8 cellular contexts compared by ENCODE assay signal in genomic region chr1:8702121-8702520, GRCh38.
A peak's percentile ranks its signal among the peaks of the same experiment; 100 is the strongest.
DNase-seq lines count a peak whose midpoint lies in the region; ATAC-seq and TF ChIP-seq lines count a peak whose summit lies in the region.

No MANE protein-coding gene starts in this region.

- H3K4me1 ChIP-seq in breast epithelium = peaks cover 0 to 7% of the 10 kb centered on the region in 2 donors
- peaks cover 4 to 19% of the 10 kb centered on the region in 2 donors for H3K4me1 ChIP-seq in lung (ENCODE audit: control insufficient read depth in 2 of 2, insufficient read depth in 2 of 2, low read length in 2 of 2)
- peaks cover 12 to 68% (median 31%) of the 10 kb centered on the region in 4 donors for H3K4me1 ChIP-seq in transverse colon

- H3K36me3 ChIP-seq in breast epithelium (no peaks in the 10 kb centered on the region), lung (ENCODE audit: control insufficient read depth in 2 of 2, insufficient read depth in 2 of 2, low read length in 2 of 2) (no peaks in the 10 kb centered on the region), transverse colon (no peaks in the 10 kb centered on the region)

- DNase-seq in stimulated activated CD4-positive, alpha-beta T cell treated with anti-CD3 and anti-CD28 coated beads, Interleukin-15, amount 100 ng/mL, for 24 hours = peak; percentile 26
- no peak for DNase-seq in stimulated activated CD4-positive, alpha-beta T cell treated with anti-CD3 and anti-CD28 coated beads, Interleukin-4, amount 100 ng/mL, for 24 hours
- DNase-seq in NCI-H526 treated with DMSO at 0.1 percent for 48 hours (lab: John Stamatoyannopoulos, UW) (peak; percentile 49), breast epithelium (ENCODE audit: low spot score in 2 of 2) (peak; percentile 46 to 66), lung (ENCODE audit: low spot score) (peak; percentile 64), transverse colon (peak; percentile 57)
- DNase-seq in activated CD4-positive, CD25-positive, alpha-beta regulatory T cell treated with anti-CD3 and anti-CD28 coated beads, Interleukin-2, amount 50 U/mL, for 72 hours = no peak
- no peak for DNase-seq in central memory CD4-positive, alpha-beta T cell

- no peak for TF ChIP-seq EP300 in transverse colon (IDR thresholded peaks at IDR 0.05; ENCODE audit: low read depth)

- H3K27me3 ChIP-seq in breast epithelium = no peaks in the 10 kb centered on the region
- no peaks in the 10 kb centered on the region for H3K27me3 ChIP-seq in lung (ENCODE audit: control insufficient read depth, insufficient read depth)
- H3K27me3 ChIP-seq in transverse colon = no peaks in the 10 kb centered on the region

- in situ Hi-C loops in transverse colon (cut with MboI; ENCODE audit: low pct_ligation_motif_present in 1 of 4, low pct_unique_long_range_greater_than_20kb in 1 of 4, low sequenced_read_pairs in 3 of 4) = no loop called here

- no peak for TF ChIP-seq POLR2A in breast epithelium (IDR thresholded peaks at IDR 0.05)
- TF ChIP-seq POLR2A in transverse colon (IDR thresholded peaks at IDR 0.05) = peak; percentile 20

- H3K4me3 ChIP-seq in breast epithelium (peak overlapping the region; percentile 67 to 78 (median 75)), lung (no peak overlapping the region), transverse colon (peak overlapping the region in 3 of 4 donors; percentile 68 to 90 (median 76))

- WGBS in lung, 2 donors = 11 to 13% methylated on average over 9 of the region's 9 CpGs
- WGBS in transverse colon (ENCODE audit: low coverage in 1 of 2), 2 donors = 13 to 17% methylated on average over 4 to 9 of the region's 9 CpGs

- ATAC-seq in lung (ENCODE audit: insufficient read depth, low FRiP score) = peak; percentile 21

- H3K9me3 ChIP-seq in breast epithelium (no peaks in the 10 kb centered on the region), lung (ENCODE audit: control insufficient read depth in 2 of 2, insufficient read depth in 1 of 2, low read length in 1 of 2) (no peaks in the 10 kb centered on the region), transverse colon (no peaks in the 10 kb centered on the region)

- no peak for TF ChIP-seq CTCF in breast epithelium (IDR thresholded peaks at IDR 0.05)
- no peak for TF ChIP-seq CTCF in lung (IDR thresholded peaks at IDR 0.05; ENCODE audit: control extremely low read depth, extremely low read depth)
- TF ChIP-seq CTCF in transverse colon (IDR thresholded peaks at IDR 0.05) = no peak

- H3K27ac ChIP-seq in breast epithelium = peak overlapping the region in 1 of 2 donors; percentile 83
- peak overlapping the region; percentile 70 to 78 for H3K27ac ChIP-seq in lung (ENCODE audit: low read depth in 1 of 2, low read length in 1 of 2)
- H3K27ac ChIP-seq in transverse colon = peak overlapping the region; percentile 94 to 98 (median 96)

- intact Hi-C loops in breast epithelium (cut with DNase I; ENCODE audit: low total_unique reads) (no loop called here), transverse colon (cut with DNase I; ENCODE audit: low total_unique reads) (no loop called here)

Comparison
In these comparisons a context has a peak if more than half of its experiments do, and no peak if none do; other contexts are left out.
1. DNase-seq: peak in stimulated activated CD4-positive, alpha-beta T cell treated with anti-CD3 and anti-CD28 coated beads, Interleukin-15, amount 100 ng/mL, for 24 hours (single experiment), NCI-H526 treated with DMSO at 0.1 percent for 48 hours (single experiment), breast epithelium (2 of 2), lung (single experiment) and transverse colon (single experiment); none in stimulated activated CD4-positive, alpha-beta T cell treated with anti-CD3 and anti-CD28 coated beads, Interleukin-4, amount 100 ng/mL, for 24 hours (single experiment), activated CD4-positive, CD25-positive, alpha-beta regulatory T cell treated with anti-CD3 and anti-CD28 coated beads, Interleukin-2, amount 50 U/mL, for 72 hours (single experiment) and central memory CD4-positive, alpha-beta T cell (single experiment).